In genomic region chr6:158796353-158796752, GRCh38 we compare ENCODE assay signal across 16 cellular contexts. TPM values are rescaled to one million over a fixed set of nuclear protein-coding genes. Genes with fewer than 3 reads are reported as not detected.
DNase-seq lines count a peak whose midpoint lies in the region; ATAC-seq, FAIRE-seq and TF ChIP-seq lines count a peak whose summit lies in the region.
"Had no signal": no experiment of that assay in that cellular context is flagged by ENCODE, and none has a peak within 500 bp of the region (broad histone marks: within the 10 kb centered on the region; RNA-seq: fewer than 3 reads in every experiment).

No MANE protein-coding gene starts in this region.

- FAIRE-seq in GM12891 (lab: Jason Lieb, UNC), result no peak
- FAIRE-seq: bronchial epithelial cell, GM12892 had no signal

- DNase-seq in CD14-positive monocyte (ENCODE audit: low spot score), result no peak
- DNase-seq in GM12891 (ENCODE audit: insufficient read length, low spot score), result no peak
- DNase-seq in activated naive CD4-positive, alpha-beta T cell treated with anti-CD3 and anti-CD28 coated beads, Interleukin-2, amount 50 U/mL, for 72 hours (ENCODE audit: low spot score in 2 of 2), result no peak
- DNase-seq in mesothelial cell of epicardium (ENCODE audit: low spot score in 2 of 2, unreplicated experiment in 2 of 2), result no peak
- DNase-seq in NCI-H1105 treated with DMSO at 0.1 percent for 48 hours (lab: John Stamatoyannopoulos, UW), result no peak
- no peak for DNase-seq in NCI-H1436 treated with DMSO at 0.1 percent for 48 hours (lab: John Stamatoyannopoulos, UW)
- DNase-seq in testis, result no peak
- DNase-seq: activated CD4-positive, CD25-positive, alpha-beta regulatory T cell; EL; mucosa of descending colon; NCI-H1105; NCI-H226; uterus had no signal

- no peaks in the 10 kb centered on the region for H3K9me3 ChIP-seq in testis
- H3K9me3 ChIP-seq: mucosa of descending colon, uterus had no signal

- peaks cover 43% of the 10 kb centered on the region for H3K4me1 ChIP-seq in testis
- H3K4me1 ChIP-seq: uterus had no signal

- no peak overlapping the region for H3K4me3 ChIP-seq in testis
- H3K4me3 ChIP-seq: mucosa of descending colon, uterus had no signal

- peak overlapping the region in 1 of 2 donors; percentile 12 for H3K27ac ChIP-seq in testis
- H3K27ac ChIP-seq: uterus had no signal

- H3K36me3 ChIP-seq in testis (ENCODE audit: low read depth, missing control alignments), result no peaks in the 10 kb centered on the region
- H3K36me3 ChIP-seq: uterus had no signal

- no peak for ATAC-seq in activated naive CD4-positive, alpha-beta T cell treated with anti-CD3 and anti-CD28 coated beads, Interleukin-2, amount 50 U/mL, for 72 hours
- no peak for ATAC-seq in HG02678 (IDR thresholded peaks at IDR 0.05; ENCODE audit: unreplicated experiment)

- H3K4me1 Mint-ChIP-seq in CD14-positive monocyte (peaks cover 18% of the 10 kb centered on the region), mesothelial cell of epicardium (peaks cover 54% of the 10 kb centered on the region)

- H3K9me3 Mint-ChIP-seq in CD14-positive monocyte (no peaks in the 10 kb centered on the region), mesothelial cell of epicardium (no peaks in the 10 kb centered on the region)
- no peaks in the 10 kb centered on the region for H3K9me3 Mint-ChIP-seq in activated naive CD4-positive, alpha-beta T cell treated with anti-CD3 and anti-CD28 coated beads, Interleukin-2, amount 50 U/mL, for 72 hours

- H3K4me3 Mint-ChIP-seq in CD14-positive monocyte (no peak overlapping the region), mesothelial cell of epicardium (no peak overlapping the region)

- 80 to 83% methylated on average over 3 of the region's 3 CpGs for WGBS in testis, 2 donors

- peaks cover 33 to 43% of the 10 kb centered on the region in 2 donors for H3K36me3 Mint-ChIP-seq in CD14-positive monocyte
- peaks cover 0 to 24% of the 10 kb centered on the region in 2 donors for H3K36me3 Mint-ChIP-seq in activated naive CD4-positive, alpha-beta T cell treated with anti-CD3 and anti-CD28 coated beads, Interleukin-2, amount 50 U/mL, for 72 hours
- peaks cover 2% of the 10 kb centered on the region for H3K36me3 Mint-ChIP-seq in mesothelial cell of epicardium

- H3K27ac Mint-ChIP-seq in CD14-positive monocyte (peak overlapping the region in 4 of 7 donors; percentile 45 to 66 (median 52)), mesothelial cell of epicardium (peak overlapping the region; percentile 77)
- H3K27ac Mint-ChIP-seq in activated naive CD4-positive, alpha-beta T cell treated with anti-CD3 and anti-CD28 coated beads, Interleukin-2, amount 50 U/mL, for 72 hours, result peak overlapping the region; percentile 51 to 60

- TF ChIP-seq POLR2A in GM12891 (IDR thresholded peaks at IDR 0.05; ENCODE audit: low read depth, low read length), result 0 out of 2 replicates have a peak, but pooled peaks have one; percentile 29
- no peak for TF ChIP-seq POLR2A in testis (IDR thresholded peaks at IDR 0.05)

- no peaks in the 10 kb centered on the region for H3K27me3 ChIP-seq in testis
- H3K27me3 ChIP-seq: uterus had no signal

- TF ChIP-seq CTCF in CD14-positive monocyte (IDR thresholded peaks at IDR 0.05) (no peak), mesothelial cell of epicardium (IDR thresholded peaks at IDR 0.05; ENCODE audit: unreplicated experiment) (no peak), testis (IDR thresholded peaks at IDR 0.05) (no peak)

- intact Hi-C loops in CD14-positive monocyte (cut with micrococcal nuclease), result loop anchor here in 1 of 2 donors (5.0 to 10.0 kb wide), 2 partner anchors 176 to 328 kb away; no protein-coding TSS in a partner anchor
- intact Hi-C loops in testis (cut with DNase I; ENCODE audit: low total_unique reads), result no loop called here

- H3K27me3 Mint-ChIP-seq in CD14-positive monocyte (ENCODE audit: low read depth in 3 of 3), result peaks cover 0 to 1% (median 0%) of the 10 kb centered on the region in 3 donors
- H3K27me3 Mint-ChIP-seq in mesothelial cell of epicardium (ENCODE audit: low read depth), result no peaks in the 10 kb centered on the region

TF ChIP-seq in GM12891, 5 proteins besides CTCF, POLR2A, EP300 and RAD21:
- TF ChIP-seq PAX5 (IDR thresholded peaks at IDR 0.05; ENCODE audit: insufficient read depth, low read length, severe bottlenecking) (no peak), POU2F2 (IDR thresholded peaks at IDR 0.05; ENCODE audit: low read depth, low read length) (no peak), TAF1 (IDR thresholded peaks at IDR 0.05; ENCODE audit: low read depth, low read length) (no peak), POLR2AphosphoS5 (IDR thresholded peaks at IDR 0.05; ENCODE audit: low read depth, low read length) (no peak), SPI1 (IDR thresholded peaks at IDR 0.05; ENCODE audit: low read depth, low read length) (no peak)

RNA-seq across cellular contexts. Expression of gene EZR, which starts 22.8 kb away (rescaled TPM):
- 10 to 100 TPM; 86.3 to 95.8 TPM for polyA plus RNA-seq in CD14-positive monocyte
- polyA plus RNA-seq in GM12891 (2012; ENCODE audit: low read depth, missing spikeins), result 166 TPM
- total RNA-seq in activated naive CD4-positive, alpha-beta T cell treated with anti-CD3 and anti-CD28 coated beads, Interleukin-2, amount 50 U/mL, for 72 hours, result 100 to 1,000 TPM; 187 to 207 TPM
- total RNA-seq in mesothelial cell of epicardium, result 195 to 208 TPM (median 204 TPM) in 3 replicates
- 100 to 1,000 TPM; 164 to 199 TPM for total RNA-seq in testis
- 129 TPM for polyA plus RNA-seq in testis (ENCODE audit: insufficient read depth, low read depth, low replicate concordance)
